Comparison of ENCODE assay signal across 13 cellular contexts in genomic region chr17:28735242-28735722, GRCh38. TPM values are rescaled to one million over a fixed set of nuclear protein-coding genes. Genes with fewer than 3 reads are reported as not detected.
DNase-seq lines count a peak whose midpoint lies in the region; ATAC-seq, FAIRE-seq and TF ChIP-seq lines count a peak whose summit lies in the region.
"Had no signal": no experiment of that assay in that cellular context is flagged by ENCODE, and none has a peak within 500 bp of the region (broad histone marks: within the 10 kb centered on the region; RNA-seq: fewer than 3 reads in every experiment).

No MANE protein-coding gene starts in this region.

- peak; percentile 78 for DNase-seq in A172 (ENCODE audit: low spot score)
- peak; percentile 2 for DNase-seq in GF-D8 (lab: John Stamatoyannopoulos, UW)
- DNase-seq in islet precursor cell, result peak; percentile 72
- DNase-seq in kidney glomerular epithelial cell (lab: John Stamatoyannopoulos, UW), result no peak
- DNase-seq in DMS153 treated with DMSO at 0.1 percent for 48 hours (lab: John Stamatoyannopoulos, UW; ENCODE audit: unreplicated experiment), result no peak
- no peak for DNase-seq in superior temporal gyrus (ENCODE audit: extremely low spot score)
- DNase-seq in RCC 7860 (ENCODE audit: low spot score), result no peak
- DNase-seq: activated CD8-positive, alpha-beta T cell treated with anti-CD3 and anti-CD28 coated beads for 36 hours; activated gamma-delta T cell; dermis blood vessel endothelial cell; stimulated activated CD4-positive, alpha-beta T cell treated with anti-CD3 and anti-CD28 coated beads, Interleukin-4, amount 100 ng/mL, for 24 hours; transverse colon had no signal

- FAIRE-seq in RCC 7860 (lab: Jason Lieb, UNC), result no peak

- peak; percentile 56; the same call in 1 of the 3 replicates for ATAC-seq in SK-N-SH treated with all-trans-retinoic acid at 6 μM for 48 hours
- ATAC-seq: activated CD8-positive, alpha-beta T cell treated with anti-CD3 and anti-CD28 coated beads for 36 hours had no signal

TF ChIP-seq in SK-N-SH treated with all-trans-retinoic acid at 6 μM for 48 hours, 23 proteins besides CTCF, POLR2A, EP300 and RAD21:
- TF ChIP-seq RARB (CRISPR knock-in tag; IDR thresholded peaks at IDR 0.05), result no peak
- no peak for TF ChIP-seq GLIS3 (CRISPR knock-in tag; IDR thresholded peaks at IDR 0.05)
- no peak for TF ChIP-seq TOX (CRISPR knock-in tag; IDR thresholded peaks at IDR 0.05; ENCODE audit: borderline replicate concordance)
- TF ChIP-seq PPARA (CRISPR knock-in tag; IDR thresholded peaks at IDR 0.05; ENCODE audit: borderline replicate concordance), result no peak
- TF ChIP-seq TCF4 (CRISPR knock-in tag; IDR thresholded peaks at IDR 0.05; ENCODE audit: borderline replicate concordance), result no peak
TF ChIP-seq in SK-N-SH treated with all-trans-retinoic acid at 6 μM for 48 hours: peak in this region for 0.

RNA-seq across cellular contexts. Expression of gene NEK8, which starts 6.7 kb away (rescaled TPM):
- 1.5 and 2.5 TPM in 2 replicates for total RNA-seq in A172 (2014; rRNA removed; shearing (Covaris generic))

RNA-seq across cellular contexts. Expression of gene TRAF4, which starts 8.5 kb away (rescaled TPM):
- 75.5 and 90.6 TPM in 2 replicates for total RNA-seq in A172 (2014; rRNA removed; shearing (Covaris generic))

RNA-seq across cellular contexts. Expression of gene TLCD1, which starts 9.2 kb away (rescaled TPM):
- 3.3 and 3.9 TPM in 2 replicates for total RNA-seq in A172 (2014; rRNA removed; shearing (Covaris generic))

RNA-seq across cellular contexts. Expression of gene RPL23A, which starts 15.5 kb away (rescaled TPM):
- total RNA-seq in A172 (2014; rRNA removed; shearing (Covaris generic)), result 697 and 1,197 TPM in 2 replicates

RNA-seq across cellular contexts. Expression of gene RAB34, which starts 17.6 kb away (rescaled TPM):
- total RNA-seq in A172 (2014; rRNA removed; shearing (Covaris generic)), result 246 and 286 TPM in 2 replicates

Comparison
In these comparisons a context has a peak if more than half of its experiments do, and no peak if none do; other contexts are left out.
1. DNase-seq: peak in A172 (single experiment), GF-D8 (single experiment) and islet precursor cell (single experiment); none in kidney glomerular epithelial cell (single experiment), DMS153 treated with DMSO at 0.1 percent for 48 hours (single experiment), superior temporal gyrus (single experiment) and RCC 7860 (single experiment).